Comparison of ENCODE assay signal across 20 cellular contexts in the genomic region with DNA sequence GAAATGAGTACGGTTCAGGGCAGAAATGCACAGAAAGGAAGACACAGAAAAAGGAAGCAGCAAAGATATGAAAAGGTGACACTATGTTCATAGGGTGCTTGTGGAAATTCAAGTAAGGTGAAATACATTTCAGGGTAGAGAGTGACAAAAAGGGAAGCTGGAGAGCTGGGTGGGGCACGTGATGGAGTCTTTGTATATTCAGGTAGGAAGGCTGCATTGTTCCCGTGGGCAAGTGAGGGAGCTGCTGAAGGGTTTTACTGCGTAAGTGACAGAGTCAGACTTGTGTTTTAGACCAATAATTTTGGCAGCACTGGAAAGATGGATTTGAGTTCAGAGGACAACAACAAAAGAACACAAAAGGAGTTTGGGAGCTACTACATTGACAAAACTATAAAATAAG. TPM values are rescaled to one million over a fixed set of nuclear protein-coding genes. Genes with fewer than 3 reads are reported as not detected.
DNase-seq lines count a peak whose midpoint lies in the region; ATAC-seq, FAIRE-seq and TF ChIP-seq lines count a peak whose summit lies in the region.
"Had no signal": no experiment of that assay in that cellular context is flagged by ENCODE, and none has a peak within 500 bp of the region (broad histone marks: within the 10 kb centered on the region; RNA-seq: fewer than 3 reads in every experiment).

No MANE protein-coding gene starts in this region.

- H3K4me3 ChIP-seq in OCI-LY1 (ENCODE audit: low read depth, low read length, poor library complexity, severe bottlenecking) = no peak overlapping the region

- FAIRE-seq in GM12891 (lab: Jason Lieb, UNC) = no peak
- FAIRE-seq: G401.6, GM12892 had no signal

- H3K4me2 ChIP-seq in OCI-LY1 (ENCODE audit: low read length) = no peak overlapping the region; the same call in 1 of the 2 replicates
- H3K4me2 ChIP-seq: KMS-11 had no signal

- no peaks in the 10 kb centered on the region for H3K27me3 ChIP-seq in OCI-LY1 (ENCODE audit: insufficient read depth, low read length)

- H3K4me3 Mint-ChIP-seq in chondrocyte (ENCODE audit: unreplicated experiment) (no peak overlapping the region), type B pancreatic cell (no peak overlapping the region)

- peaks cover 67% of the 10 kb centered on the region for H3K4me1 Mint-ChIP-seq in chondrocyte (ENCODE audit: low read depth)
- H3K4me1 Mint-ChIP-seq in type B pancreatic cell (ENCODE audit: unreplicated experiment) = peaks cover 35% of the 10 kb centered on the region

- no peak for TF ChIP-seq CTCF in OCI-LY1 (IDR thresholded peaks at IDR 0.05; ENCODE audit: low read length)
- no peak for TF ChIP-seq CTCF in chondrocyte (IDR thresholded peaks at IDR 0.05)
- TF ChIP-seq CTCF in type B pancreatic cell (conservative IDR thresholded peaks at IDR 0.05) = no peak

- no peak overlapping the region for H3K9ac ChIP-seq in OCI-LY1 (ENCODE audit: low read length)
- H3K9ac ChIP-seq: KMS-11 had no signal

- H3K9me3 Mint-ChIP-seq in chondrocyte (ENCODE audit: low read depth) (peaks cover 7% of the 10 kb centered on the region), type B pancreatic cell (no peaks in the 10 kb centered on the region)

- no peaks in the 10 kb centered on the region for H3K79me2 ChIP-seq in OCI-LY1 (ENCODE audit: insufficient read depth, low read length)

- peaks cover 49% of the 10 kb centered on the region for H3K4me1 ChIP-seq in OCI-LY1 (ENCODE audit: insufficient read depth, low read length, severe bottlenecking)

- no peaks in the 10 kb centered on the region for H3K9me3 ChIP-seq in OCI-LY1 (ENCODE audit: low read length)

- no peak overlapping the region for H2AFZ ChIP-seq in OCI-LY1 (ENCODE audit: low read length)

- H3K27me3 Mint-ChIP-seq in chondrocyte (ENCODE audit: low read depth) (no peaks in the 10 kb centered on the region), type B pancreatic cell (no peaks in the 10 kb centered on the region)

- peaks cover 2% of the 10 kb centered on the region for H3K36me3 Mint-ChIP-seq in chondrocyte (ENCODE audit: low read depth)
- H3K36me3 Mint-ChIP-seq in type B pancreatic cell = no peaks in the 10 kb centered on the region

- no peaks in the 10 kb centered on the region for H3F3A ChIP-seq in OCI-LY1 (ENCODE audit: insufficient read depth, low read length)

- peak; percentile 42 for DNase-seq in NCI-H345 (lab: John Stamatoyannopoulos, UW)
- DNase-seq in NCI-H345 treated with DMSO at 0.1 percent for 48 hours (lab: John Stamatoyannopoulos, UW; ENCODE audit: unreplicated experiment) = no peak
- no peak for DNase-seq in chondrocyte (ENCODE audit: low spot score)
- DNase-seq in type B pancreatic cell (ENCODE audit: extremely low spot score, unreplicated experiment) = no peak
- no peak for DNase-seq in GM12891 (ENCODE audit: insufficient read length, low spot score)
- no peak for DNase-seq in effector CD8-positive, alpha-beta T cell (lab: John Stamatoyannopoulos, UW)
- DNase-seq: DMS79 treated with DMSO at 0.1 percent for 48 hours, GOT3, MM.1S, NCI-H1105 treated with DMSO at 0.1 percent for 48 hours, NCI-H2029, NCI-H2227 treated with DMSO at 0.1 percent for 48 hours, NCI-H526 treated with DMSO at 0.1 percent for 48 hours, SIG-M5 had no signal

- ATAC-seq in HG03439 (IDR thresholded peaks at IDR 0.05; ENCODE audit: unreplicated experiment) = no peak

- H3K27ac Mint-ChIP-seq in chondrocyte (ENCODE audit: unreplicated experiment) (peak overlapping the region; percentile 70), type B pancreatic cell (peak overlapping the region; percentile 56)

- H3K36me3 ChIP-seq in OCI-LY1 (ENCODE audit: insufficient read depth, low read length) = no peaks in the 10 kb centered on the region

- H3K27ac ChIP-seq in OCI-LY1 (ENCODE audit: low read depth, low read length, poor library complexity, severe bottlenecking) = peak overlapping the region; percentile 13
- H3K27ac ChIP-seq: C4-2B, KMS-11 had no signal

- TF ChIP-seq POLR2A in GM12891 (IDR thresholded peaks at IDR 0.05; ENCODE audit: low read depth, low read length) = no peak

- no peaks in the 10 kb centered on the region for H4K20me1 ChIP-seq in OCI-LY1 (ENCODE audit: insufficient read depth, low read length)

- H3K9me2 ChIP-seq in OCI-LY1 (ENCODE audit: low read depth, low read length) = no peaks in the 10 kb centered on the region

TF ChIP-seq in GM12891, 5 proteins besides CTCF, POLR2A, EP300 and RAD21:
- TF ChIP-seq PAX5 (IDR thresholded peaks at IDR 0.05; ENCODE audit: insufficient read depth, low read length, severe bottlenecking) (no peak), POLR2AphosphoS5 (IDR thresholded peaks at IDR 0.05; ENCODE audit: low read depth, low read length) (no peak), SPI1 (IDR thresholded peaks at IDR 0.05; ENCODE audit: low read depth, low read length) (no peak), TAF1 (IDR thresholded peaks at IDR 0.05; ENCODE audit: low read depth, low read length) (no peak), POU2F2 (IDR thresholded peaks at IDR 0.05; ENCODE audit: low read depth, low read length) (no peak)

RNA-seq across cellular contexts. Expression of a gene that starts 35.3 kb away (rescaled TPM):
- total RNA-seq in chondrocyte (35.1 to 138 TPM (median 37.4 TPM) in 3 replicates), type B pancreatic cell (ENCODE audit: low replicate concordance) (90.2 and 145 TPM in 2 replicates)
- polyA plus RNA-seq in GM12891 (2012; ENCODE audit: low read depth, missing spikeins) = 0.15 TPM
